In the genomic region with DNA sequence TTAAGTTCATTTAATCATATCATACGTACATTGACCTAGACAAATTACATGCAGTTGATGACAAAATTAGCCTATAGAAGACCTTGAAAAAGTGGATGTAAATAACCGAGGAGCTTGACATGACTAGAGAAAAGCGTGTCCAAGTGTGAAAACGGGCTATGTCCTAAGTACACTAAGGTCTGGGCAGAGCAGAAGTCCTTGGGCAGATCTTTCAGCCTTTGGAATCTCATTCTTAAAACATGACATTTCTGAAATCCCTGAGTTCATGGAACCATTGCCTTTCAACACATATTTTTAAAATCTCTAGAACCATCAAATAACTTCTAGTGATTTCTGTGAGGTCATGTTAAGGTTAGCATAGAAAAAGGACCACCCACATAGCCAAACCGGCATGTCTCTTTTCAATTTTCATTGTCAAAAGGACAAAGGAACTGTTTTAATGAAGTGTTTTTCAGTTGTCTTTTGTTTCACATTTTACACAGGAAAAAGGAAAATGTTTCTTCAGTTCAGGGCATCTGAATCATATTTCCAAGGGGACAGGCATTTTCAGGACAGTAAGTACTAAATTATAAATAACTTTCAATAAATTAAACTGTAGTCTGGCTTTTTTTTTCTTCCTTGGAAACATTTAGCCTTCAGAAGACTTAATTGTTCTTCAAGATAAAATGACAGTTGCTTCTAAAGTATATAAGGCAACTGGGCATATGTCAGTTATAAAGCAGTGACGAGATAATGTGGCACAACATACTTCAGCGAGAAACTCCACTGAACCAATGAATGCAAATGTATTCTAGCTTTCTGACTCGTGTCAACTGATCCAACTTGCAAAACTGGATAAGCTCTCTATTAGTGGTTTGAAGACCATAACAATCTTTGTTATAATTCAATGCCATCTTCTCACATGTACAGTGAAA, we compare ENCODE assay signal across 23 cellular contexts.
DNase-seq lines count a peak whose midpoint lies in the region; ATAC-seq, FAIRE-seq and TF ChIP-seq lines count a peak whose summit lies in the region.
"Had no signal": no experiment of that assay in that cellular context is flagged by ENCODE, and none has a peak within 500 bp of the region (broad histone marks: within the 10 kb centered on the region; RNA-seq: fewer than 3 reads in every experiment).

No MANE protein-coding gene starts in this region.

- TF ChIP-seq EP300 in H1 (IDR thresholded peaks at IDR 0.05; ENCODE audit: borderline replicate concordance in 1 of 2, low read depth in 2 of 2, low read length in 2 of 2), result no peak

- no peak overlapping the region for H3K56ac ChIP-seq in H1 (replicated peaks; ENCODE audit: insufficient read length, low read depth, low read length)

- no peak overlapping the region for H4K5ac ChIP-seq in H1 (ENCODE audit: insufficient read length, low read depth, low read length)

- TF ChIP-seq RAD21 in H1 (IDR thresholded peaks at IDR 0.05 in 1 of 2, conservative IDR thresholded peaks at IDR 0.05 in 1 of 2; ENCODE audit: low read depth in 2 of 2, low read length in 2 of 2), result no peak

- TF ChIP-seq CTCF in H1 (IDR thresholded peaks at IDR 0.05; ENCODE audit: control extremely low read depth in 1 of 3, insufficient read depth in 1 of 3, low read depth in 1 of 3, low read length in 3 of 3), result no peak
- TF ChIP-seq CTCF in kidney (IDR thresholded peaks at IDR 0.05; ENCODE audit: borderline replicate concordance, extremely low read depth, insufficient read depth), result no peak
- no peak for TF ChIP-seq CTCF in thoracic aorta (IDR thresholded peaks at IDR 0.05)

- no peak overlapping the region; the same call in 1 of the 2 replicates for H2BK20ac ChIP-seq in H1 (ENCODE audit: low read length)

- no peak overlapping the region for H2BK5ac ChIP-seq in H1 (ENCODE audit: low read depth, low read length)

- H3K36me3 ChIP-seq in SJCRH30 (no peaks in the 10 kb centered on the region), H1 (ENCODE audit: control insufficient read depth in 2 of 4, insufficient read depth in 4 of 4, low read length in 3 of 4) (no peaks in the 10 kb centered on the region), kidney (ENCODE audit: control insufficient read depth in 1 of 2, insufficient read depth in 2 of 2, low read length in 2 of 2) (no peaks in the 10 kb centered on the region), thoracic aorta (no peaks in the 10 kb centered on the region)
- H3K36me3 ChIP-seq: transverse colon had no signal

- no peak overlapping the region for H3K14ac ChIP-seq in H1 (ENCODE audit: insufficient read length)

- WGBS in H1 (ENCODE audit: extremely low coverage in 1 of 2, insufficient coverage in 1 of 2, insufficient read length in 1 of 2, insufficient replicate concordance in 2 of 2, low coverage in 1 of 2, low lambda C conversion rate in 2 of 2, missing lambda C conversion rate in 1 of 2), 2 experiments, result 90% methylated on average over 8 of the region's 8 CpGs; no CpG with 5 or more reads in 1 of the 2 experiments

- no peak overlapping the region for H2BK120ac ChIP-seq in H1 (replicated peaks; ENCODE audit: low read depth, low read length)

- H4K91ac ChIP-seq in H1 (replicated peaks; ENCODE audit: insufficient read length, low read length), result no peak overlapping the region

- no peaks in the 10 kb centered on the region for H4K20me1 ChIP-seq in H1 (replicated peaks in 1 of 2; ENCODE audit: control insufficient read depth in 1 of 2, insufficient read depth in 2 of 2, low read length in 2 of 2)

- H3K9me3 ChIP-seq in SJCRH30 (replicated peaks), result no peaks in the 10 kb centered on the region
- H3K9me3 ChIP-seq in H1 (ENCODE audit: insufficient read depth in 2 of 2, low read depth in 1 of 2, low read length in 1 of 2), result no peaks in the 10 kb centered on the region
- H3K9me3 ChIP-seq in kidney (ENCODE audit: control insufficient read depth in 1 of 2, low read length in 2 of 2), result no peaks in the 10 kb centered on the region
- no peaks in the 10 kb centered on the region for H3K9me3 ChIP-seq in thoracic aorta
- H3K9me3 ChIP-seq: mucosa of descending colon, transverse colon had no signal

- H2BK12ac ChIP-seq in H1 (ENCODE audit: low read depth, low read length), result no peak overlapping the region; the same call in 1 of the 2 replicates

- H3K18ac ChIP-seq in H1 (ENCODE audit: extremely low read depth, low read length), result no peak overlapping the region

- POLR2A ChIA-PET in H1 (lab: Charles Lee; ENCODE audit: partially characterized antibody), result no interaction called here

- intact Hi-C loops in kidney (cut with DNase I), result no loop called here

- no peak overlapping the region for H3K23ac ChIP-seq in H1 (ENCODE audit: insufficient read length)

- H3K79me1 ChIP-seq in H1 (ENCODE audit: low read depth, low read length), result no peaks in the 10 kb centered on the region

- H3K4me3 ChIP-seq in SJCRH30 (no peak overlapping the region), H1 (ENCODE audit: extremely low read depth in 1 of 4, insufficient read depth in 2 of 4, low read depth in 3 of 4, low read length in 4 of 4) (no peak overlapping the region), kidney (ENCODE audit: low read length in 2 of 2) (no peak overlapping the region), thoracic aorta (no peak overlapping the region)
- H3K4me3 ChIP-seq: mucosa of descending colon, transverse colon had no signal

- no peaks in the 10 kb centered on the region for H3K79me2 ChIP-seq in H1 (ENCODE audit: control insufficient read depth in 1 of 2, insufficient read depth in 2 of 2, low read length in 2 of 2)

- H2BK15ac ChIP-seq in H1 (ENCODE audit: low read length), result no peak overlapping the region

- no peak overlapping the region for H3K4me2 ChIP-seq in H1 (ENCODE audit: insufficient read depth in 1 of 2, low read depth in 2 of 2, low read length in 2 of 2)

- H4K8ac ChIP-seq in H1 (ENCODE audit: extremely low read depth, insufficient read depth, low read length), result no peak overlapping the region

- H2AFZ ChIP-seq in H1 (ENCODE audit: low read length), result no peak overlapping the region

- H3K4me1 ChIP-seq in SJCRH30 (peaks cover 32% of the 10 kb centered on the region), H1 (replicated peaks in 1 of 4; ENCODE audit: control insufficient read depth in 3 of 4, insufficient read depth in 4 of 4, low read length in 3 of 4) (peaks cover 0 to 7% (median 1%) of the 10 kb centered on the region in 4 experiments; a peak in 1 of 7 replicates), kidney (ENCODE audit: control insufficient read depth in 1 of 2, insufficient read depth in 1 of 2, low read depth in 1 of 2, low read length in 2 of 2) (peaks cover 0 to 5% of the 10 kb centered on the region in 2 donors), thoracic aorta (ENCODE audit: control insufficient read depth in 1 of 2, low read depth in 2 of 2) (peaks cover 18 to 43% of the 10 kb centered on the region in 2 donors)
- H3K4me1 ChIP-seq: transverse colon had no signal

- H3K27ac ChIP-seq in SJCRH30, result peak overlapping the region; percentile 54
- no peak overlapping the region for H3K27ac ChIP-seq in H1 (ENCODE audit: low read depth, low read length)
- H3K27ac ChIP-seq in kidney (ENCODE audit: low read depth in 2 of 2, low read length in 2 of 2), result no peak overlapping the region
- peak overlapping the region; percentile 31 to 50 for H3K27ac ChIP-seq in thoracic aorta
- H3K27ac ChIP-seq: transverse colon had no signal

- FAIRE-seq in H1 (lab: Jason Lieb, UNC), result peak; percentile 65
- FAIRE-seq in kidney (lab: Jason Lieb, UNC), result peak; percentile 15
- FAIRE-seq in GM12892 (lab: Jason Lieb, UNC), result no peak
- FAIRE-seq: GM18507 had no signal

- no peak for ATAC-seq in thoracic aorta (ENCODE audit: insufficient number of reproducible peaks, low FRiP score, low read depth)
- ATAC-seq: left colon, mucosa of descending colon, T-cell had no signal

- in situ Hi-C loops in KBM-7 (cut with MboI; ENCODE audit: low pct_unique_long_range_greater_than_20kb, low sequenced_read_pairs), result no loop called here

- H3K23me2 ChIP-seq in H1 (ENCODE audit: low read depth, low read length), result no peaks in the 10 kb centered on the region

- CTCF ChIA-PET in H1 (lab: Charles Lee; ENCODE audit: partially characterized antibody), result no interaction called here

- no peak overlapping the region for H2AK5ac ChIP-seq in H1 (ENCODE audit: low read depth, low read length)

- H3K27me3 ChIP-seq in SJCRH30, result no peaks in the 10 kb centered on the region
- no peaks in the 10 kb centered on the region for H3K27me3 ChIP-seq in H1 (replicated peaks in 1 of 4; ENCODE audit: control insufficient read depth in 3 of 4, extremely low read depth in 1 of 4, insufficient read depth in 3 of 4, low read length in 3 of 4)
- no peaks in the 10 kb centered on the region for H3K27me3 ChIP-seq in thoracic aorta (replicated peaks; ENCODE audit: insufficient read depth)
- H3K27me3 ChIP-seq: transverse colon had no signal

- TF ChIP-seq POLR2A in H1 (IDR thresholded peaks at IDR 0.05; ENCODE audit: control extremely low read depth in 1 of 2, low read depth in 2 of 2, low read length in 2 of 2) (no peak), GM12892 (IDR thresholded peaks at IDR 0.05; ENCODE audit: low read depth, low read length) (no peak)

- H3K9ac ChIP-seq in H1 (replicated peaks in 1 of 4; ENCODE audit: extremely low read depth in 1 of 4, low read depth in 3 of 4, low read length in 3 of 4) (no peak overlapping the region), kidney (ENCODE audit: low read length in 2 of 2) (no peak overlapping the region)

- H3K4ac ChIP-seq in H1 (replicated peaks; ENCODE audit: insufficient read length, low read depth, low read length), result no peak overlapping the region

- DNase-seq in SJCRH30, result peak; percentile 32 to 51
- no peak for DNase-seq in H1 (ENCODE audit: low read depth in 1 of 2, low spot score in 2 of 2)
- DNase-seq in kidney, result no peak
- no peak for DNase-seq in thoracic aorta (ENCODE audit: low spot score)
- no peak for DNase-seq in GM03348 (ENCODE audit: low spot score)
- DNase-seq in KBM-7, result no peak
- no peak for DNase-seq in GM12892 (ENCODE audit: insufficient read length)
- DNase-seq: activated CD4-positive, alpha-beta T cell treated with anti-CD3 and anti-CD28 coated beads, Interleukin-2, amount 10 ng/mL, durations not matched to agents 24 days and 14 days; activated CD8-positive, alpha-beta memory T cell treated with anti-CD3 and anti-CD28 coated beads, Interleukin-2, amount 50 U/mL, for 48 hours; activated gamma-delta T cell treated with Interleukin-2 at 50 U/mL for 16 hours; AML-193; amniotic stem cell; endodermal cell; Kasumi-1; left colon; mucosa of descending colon; NCI-H1092 treated with DMSO at 0.1 percent for 48 hours; NCI-H2081; NCI-H510A treated with DMSO at 0.1 percent for 48 hours; SHP77; T-cell; transverse colon had no signal

TF ChIP-seq in H1, 55 proteins besides CTCF, POLR2A, EP300 and RAD21 (continues in another document):
- TF ChIP-seq FOSL1 (IDR thresholded peaks at IDR 0.05; ENCODE audit: insufficient read depth, low read depth, low read length), result no peak

Comparison
In these comparisons a context has a peak if more than half of its experiments do, and no peak if none do; other contexts are left out.
1. DNase-seq: peak in SJCRH30 (2 of 2); none in H1 (0 of 2), kidney (single experiment), thoracic aorta (single experiment), GM03348 (single experiment), KBM-7 (single experiment) and GM12892 (single experiment).
2. H3K27ac ChIP-seq: peak in SJCRH30 (single experiment) and thoracic aorta (2 of 2); none in H1 (single experiment) and kidney (0 of 2).